In genomic region chr19:13160557-13160956, GRCh38 we compare ENCODE assay signal across 1 cellular context.
TF ChIP-seq lines count a peak whose summit lies in the region.

No MANE protein-coding gene starts in this region.

TF ChIP-seq in H1, 55 proteins besides CTCF, POLR2A, EP300 and RAD21:
- TF ChIP-seq CEBPB (IDR thresholded peaks at IDR 0.05; ENCODE audit: low read depth, low read length) (no peak), RFX5 (IDR thresholded peaks at IDR 0.05; ENCODE audit: borderline replicate concordance, low read depth, low read length) (no peak), EZH2 (IDR thresholded peaks at IDR 0.05; ENCODE audit: low read depth, low read length, severe bottlenecking) (no peak)
